In the genomic region with DNA sequence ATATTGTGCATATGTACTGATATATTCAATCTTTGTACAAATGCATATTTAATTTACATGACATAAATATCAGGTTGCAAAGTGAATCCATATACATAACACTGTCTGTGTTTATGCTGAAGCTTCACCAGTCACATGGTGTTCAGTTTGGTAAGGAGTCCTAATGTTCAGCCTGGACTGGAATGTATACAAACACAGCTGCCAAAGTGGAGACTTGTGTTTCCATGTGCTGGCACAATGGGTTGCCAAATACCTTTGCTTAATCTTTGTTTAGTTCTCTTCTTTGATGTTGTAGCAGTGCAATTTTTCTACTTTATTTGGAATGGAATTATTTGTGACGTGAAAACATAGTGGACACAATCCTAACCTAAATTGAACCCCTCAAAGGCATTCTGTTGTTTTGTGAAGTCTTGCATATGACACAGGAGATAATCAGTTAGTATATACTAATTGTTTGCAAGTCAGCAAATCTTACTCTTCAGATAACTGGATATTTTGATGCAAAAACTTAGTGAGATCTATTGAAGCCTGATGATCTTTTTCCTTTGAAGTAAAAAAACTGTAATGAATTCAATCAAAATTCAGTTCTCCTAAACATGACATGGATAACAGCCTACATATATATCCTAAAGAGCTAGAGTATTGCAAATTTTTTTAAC, we compare ENCODE assay signal across 1 cellular context.
TF ChIP-seq lines count a peak whose summit lies in the region.

No MANE protein-coding gene starts in this region.

TF ChIP-seq in HepG2, 621 proteins besides CTCF, POLR2A, EP300 and RAD21 (continued from another document and continues in another):
- TF ChIP-seq, protein P1, sequence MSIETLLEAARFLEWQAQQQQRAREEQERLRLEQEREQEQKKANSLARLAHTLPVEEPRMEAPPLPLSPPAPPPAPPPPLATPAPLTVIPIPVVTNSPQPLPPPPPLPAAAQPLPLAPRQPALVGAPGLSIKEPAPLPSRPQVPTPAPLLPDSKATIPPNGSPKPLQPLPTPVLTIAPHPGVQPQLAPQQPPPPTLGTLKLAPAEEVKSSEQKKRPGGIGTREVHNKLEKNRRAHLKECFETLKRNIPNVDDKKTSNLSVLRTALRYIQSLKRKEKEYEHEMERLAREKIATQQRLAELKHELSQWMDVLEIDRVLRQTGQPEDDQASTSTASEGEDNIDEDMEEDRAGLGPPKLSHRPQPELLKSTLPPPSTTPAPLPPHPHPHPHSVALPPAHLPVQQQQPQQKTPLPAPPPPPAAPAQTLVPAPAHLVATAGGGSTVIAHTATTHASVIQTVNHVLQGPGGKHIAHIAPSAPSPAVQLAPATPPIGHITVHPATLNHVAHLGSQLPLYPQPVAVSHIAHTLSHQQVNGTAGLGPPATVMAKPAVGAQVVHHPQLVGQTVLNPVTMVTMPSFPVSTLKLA (IDR thresholded peaks at IDR 0.05), result peak; percentile 66
- TF ChIP-seq MTA3 (CRISPR knock-in tag; IDR thresholded peaks at IDR 0.05) (no peak), ZNF124 (CRISPR knock-in tag; IDR thresholded peaks at IDR 0.05) (no peak), PRPF4 (IDR thresholded peaks at IDR 0.05; ENCODE audit: low read depth, low read length, poor library complexity, severe bottlenecking) (no peak), ZFAT (CRISPR knock-in tag; conservative IDR thresholded peaks at IDR 0.05) (no peak), ZNF790 (CRISPR knock-in tag; IDR thresholded peaks at IDR 0.05; ENCODE audit: borderline replicate concordance) (no peak), ZNF17 (CRISPR knock-in tag; IDR thresholded peaks at IDR 0.05) (no peak), ZSCAN31 (CRISPR knock-in tag; IDR thresholded peaks at IDR 0.05; ENCODE audit: low read depth) (no peak), ZNF883 (CRISPR knock-in tag; IDR thresholded peaks at IDR 0.05; ENCODE audit: not compliant biosample characterization) (no peak), U2AF1 (optimal IDR thresholded peaks at IDR 0.05; ENCODE audit: low read depth, low read length) (no peak), TCF7L2 (IDR thresholded peaks at IDR 0.05; ENCODE audit: low read depth, low read length) (no peak), ZNF850 (CRISPR knock-in tag; conservative IDR thresholded peaks at IDR 0.05) (no peak), ZNF142 (CRISPR knock-in tag; IDR thresholded peaks at IDR 0.05) (no peak), HMG20A (CRISPR knock-in tag; IDR thresholded peaks at IDR 0.05; ENCODE audit: borderline replicate concordance) (peak; percentile 74), MEIS2 (CRISPR knock-in tag; IDR thresholded peaks at IDR 0.05) (no peak), TCF12 (IDR thresholded peaks at IDR 0.05) (no peak), TCF12 (CRISPR knock-in tag; IDR thresholded peaks at IDR 0.05) (no peak), ZNF776 (CRISPR knock-in tag; IDR thresholded peaks at IDR 0.05) (no peak), NFE2L1 (CRISPR knock-in tag; IDR thresholded peaks at IDR 0.05; ENCODE audit: borderline replicate concordance) (no peak), SAFB2 (CRISPR knock-in tag; IDR thresholded peaks at IDR 0.05; ENCODE audit: borderline replicate concordance, low read depth) (no peak), ZNF788 (CRISPR knock-in tag; IDR thresholded peaks at IDR 0.05; ENCODE audit: borderline replicate concordance) (no peak), ZNF83 (CRISPR knock-in tag; IDR thresholded peaks at IDR 0.05; ENCODE audit: borderline replicate concordance) (no peak), ZNF576 (CRISPR knock-in tag; IDR thresholded peaks at IDR 0.05) (no peak), TRIM22 (IDR thresholded peaks at IDR 0.05) (no peak), NCOA2 (CRISPR knock-in tag; IDR thresholded peaks at IDR 0.05) (peak; percentile 86), ZNF552 (CRISPR knock-in tag; IDR thresholded peaks at IDR 0.05; ENCODE audit: borderline replicate concordance) (no peak), REXO4 (CRISPR knock-in tag; IDR thresholded peaks at IDR 0.05; ENCODE audit: borderline replicate concordance) (no peak), NFYB (CRISPR knock-in tag; IDR thresholded peaks at IDR 0.05) (no peak), HMGXB3 (CRISPR knock-in tag; IDR thresholded peaks at IDR 0.05; ENCODE audit: borderline replicate concordance) (no peak), EEA1 (CRISPR knock-in tag; IDR thresholded peaks at IDR 0.05; ENCODE audit: borderline replicate concordance) (no peak)
- TF ChIP-seq, protein P2, sequence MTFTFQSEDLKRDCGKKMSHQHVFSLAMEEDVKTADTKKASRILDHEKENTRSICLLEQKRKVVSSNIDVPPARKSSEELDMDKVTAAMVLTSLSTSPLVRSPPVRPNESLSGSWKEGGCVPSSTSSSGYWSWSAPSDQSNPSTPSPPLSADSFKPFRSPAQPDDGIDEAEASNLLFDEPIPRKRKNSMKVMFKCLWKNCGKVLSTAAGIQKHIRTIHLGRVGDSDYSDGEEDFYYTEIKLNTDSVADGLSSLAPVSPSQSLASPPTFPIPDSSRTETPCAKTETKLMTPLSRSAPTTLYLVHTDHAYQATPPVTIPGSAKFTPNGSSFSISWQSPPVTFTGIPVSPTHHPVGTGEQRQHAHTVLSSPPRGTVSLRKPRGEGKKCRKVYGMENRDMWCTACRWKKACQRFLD (CRISPR knock-in tag; IDR thresholded peaks at IDR 0.05; ENCODE audit: borderline replicate concordance), result no peak
- TF ChIP-seq, protein P3, sequence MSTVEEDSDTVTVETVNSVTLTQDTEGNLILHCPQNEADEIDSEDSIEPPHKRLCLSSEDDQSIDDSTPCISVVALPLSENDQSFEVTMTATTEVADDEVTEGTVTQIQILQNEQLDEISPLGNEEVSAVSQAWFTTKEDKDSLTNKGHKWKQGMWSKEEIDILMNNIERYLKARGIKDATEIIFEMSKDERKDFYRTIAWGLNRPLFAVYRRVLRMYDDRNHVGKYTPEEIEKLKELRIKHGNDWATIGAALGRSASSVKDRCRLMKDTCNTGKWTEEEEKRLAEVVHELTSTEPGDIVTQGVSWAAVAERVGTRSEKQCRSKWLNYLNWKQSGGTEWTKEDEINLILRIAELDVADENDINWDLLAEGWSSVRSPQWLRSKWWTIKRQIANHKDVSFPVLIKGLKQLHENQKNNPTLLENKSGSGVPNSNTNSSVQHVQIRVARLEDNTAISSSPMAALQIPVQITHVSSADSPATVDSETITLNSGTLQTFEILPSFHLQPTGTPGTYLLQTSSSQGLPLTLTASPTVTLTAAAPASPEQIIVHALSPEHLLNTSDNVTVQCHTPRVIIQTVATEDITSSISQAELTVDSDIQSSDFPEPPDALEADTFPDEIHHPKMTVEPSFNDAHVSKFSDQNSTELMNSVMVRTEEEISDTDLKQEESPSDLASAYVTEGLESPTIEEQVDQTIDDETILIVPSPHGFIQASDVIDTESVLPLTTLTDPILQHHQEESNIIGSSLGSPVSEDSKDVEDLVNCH (CRISPR knock-in tag; IDR thresholded peaks at IDR 0.05), result no peak
- TF ChIP-seq, protein P4, sequence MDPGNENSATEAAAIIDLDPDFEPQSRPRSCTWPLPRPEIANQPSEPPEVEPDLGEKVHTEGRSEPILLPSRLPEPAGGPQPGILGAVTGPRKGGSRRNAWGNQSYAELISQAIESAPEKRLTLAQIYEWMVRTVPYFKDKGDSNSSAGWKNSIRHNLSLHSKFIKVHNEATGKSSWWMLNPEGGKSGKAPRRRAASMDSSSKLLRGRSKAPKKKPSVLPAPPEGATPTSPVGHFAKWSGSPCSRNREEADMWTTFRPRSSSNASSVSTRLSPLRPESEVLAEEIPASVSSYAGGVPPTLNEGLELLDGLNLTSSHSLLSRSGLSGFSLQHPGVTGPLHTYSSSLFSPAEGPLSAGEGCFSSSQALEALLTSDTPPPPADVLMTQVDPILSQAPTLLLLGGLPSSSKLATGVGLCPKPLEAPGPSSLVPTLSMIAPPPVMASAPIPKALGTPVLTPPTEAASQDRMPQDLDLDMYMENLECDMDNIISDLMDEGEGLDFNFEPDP (CRISPR knock-in tag; conservative IDR thresholded peaks at IDR 0.05), result no peak
- TF ChIP-seq, protein P5, sequence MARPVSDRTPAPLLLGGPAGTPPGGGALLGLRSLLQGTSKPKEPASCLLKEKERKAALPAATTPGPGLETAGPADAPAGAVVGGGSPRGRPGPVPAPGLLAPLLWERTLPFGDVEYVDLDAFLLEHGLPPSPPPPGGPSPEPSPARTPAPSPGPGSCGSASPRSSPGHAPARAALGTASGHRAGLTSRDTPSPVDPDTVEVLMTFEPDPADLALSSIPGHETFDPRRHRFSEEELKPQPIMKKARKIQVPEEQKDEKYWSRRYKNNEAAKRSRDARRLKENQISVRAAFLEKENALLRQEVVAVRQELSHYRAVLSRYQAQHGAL (CRISPR knock-in tag; IDR thresholded peaks at IDR 0.05; ENCODE audit: not compliant biosample characterization), result no peak
- TF ChIP-seq, protein P6, sequence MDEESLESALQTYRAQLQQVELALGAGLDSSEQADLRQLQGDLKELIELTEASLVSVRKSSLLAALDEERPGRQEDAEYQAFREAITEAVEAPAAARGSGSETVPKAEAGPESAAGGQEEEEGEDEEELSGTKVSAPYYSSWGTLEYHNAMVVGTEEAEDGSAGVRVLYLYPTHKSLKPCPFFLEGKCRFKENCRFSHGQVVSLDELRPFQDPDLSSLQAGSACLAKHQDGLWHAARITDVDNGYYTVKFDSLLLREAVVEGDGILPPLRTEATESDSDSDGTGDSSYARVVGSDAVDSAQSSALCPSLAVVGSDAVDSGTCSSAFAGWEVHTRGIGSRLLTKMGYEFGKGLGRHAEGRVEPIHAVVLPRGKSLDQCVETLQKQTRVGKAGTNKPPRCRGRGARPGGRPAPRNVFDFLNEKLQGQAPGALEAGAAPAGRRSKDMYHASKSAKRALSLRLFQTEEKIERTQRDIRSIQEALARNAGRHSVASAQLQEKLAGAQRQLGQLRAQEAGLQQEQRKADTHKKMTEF (CRISPR knock-in tag; IDR thresholded peaks at IDR 0.05), result 0 out of 2 replicates have a peak, but pooled peaks have one; percentile 30
